In the genomic region with DNA sequence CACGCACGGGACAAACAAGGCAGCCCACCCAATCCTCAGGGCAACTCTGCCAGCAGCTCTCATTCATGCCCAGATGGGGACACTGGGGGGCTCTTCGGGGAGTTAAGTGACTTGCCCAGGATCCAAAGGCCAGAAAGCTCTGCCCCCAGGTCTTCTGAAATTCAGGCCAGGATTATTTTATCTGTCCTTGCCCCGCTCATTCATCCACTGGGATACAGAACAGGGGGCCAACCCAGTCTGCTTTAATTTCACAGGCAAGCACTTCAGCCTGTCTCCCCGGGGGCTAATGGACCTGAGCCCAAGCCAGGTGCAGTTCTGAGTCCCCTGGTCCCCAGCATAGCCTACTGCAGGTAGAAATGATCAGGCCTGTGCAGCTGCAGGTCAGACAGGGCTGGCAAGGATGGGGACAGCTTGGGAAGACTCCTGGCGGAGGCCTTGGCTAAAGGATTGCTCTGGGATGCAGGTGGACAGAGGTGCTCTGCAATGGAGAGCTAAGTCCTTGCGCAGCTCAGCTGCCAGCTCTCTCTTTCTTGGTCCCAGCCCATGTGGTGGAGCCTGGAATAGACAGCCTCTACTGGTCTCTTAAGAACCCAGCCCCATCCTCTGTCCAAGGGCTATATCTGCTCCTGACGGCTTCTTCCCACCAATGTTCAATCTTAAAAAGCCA, we compare ENCODE assay signal across 9 cellular contexts. TPM values are rescaled to one million over a fixed set of nuclear protein-coding genes. Genes with fewer than 3 reads are reported as not detected.
DNase-seq lines count a peak whose midpoint lies in the region; ATAC-seq and TF ChIP-seq lines count a peak whose summit lies in the region.
"Had no signal": no experiment of that assay in that cellular context is flagged by ENCODE, and none has a peak within 500 bp of the region (broad histone marks: within the 10 kb centered on the region; RNA-seq: fewer than 3 reads in every experiment).

No MANE protein-coding gene starts in this region.

- no peak for DNase-seq in CD4-positive, CD25-positive, alpha-beta regulatory T cell
- peak; percentile 8 for DNase-seq in LHCN-M2 (ENCODE audit: low read depth)
- peak in 1 of 2 donors; percentile 15 for DNase-seq in cardiac fibroblast (ENCODE audit: low read depth in 2 of 2)
- no peak for DNase-seq in nephron progenitor cell
- DNase-seq in psoas muscle = no peak
- DNase-seq in AML-193 (lab: John Stamatoyannopoulos, UW) = no peak
- DNase-seq in left lobe of liver (ENCODE audit: low spot score) = no peak
- DNase-seq: KG1 had no signal

- no peaks in the 10 kb centered on the region for H3K9me3 Mint-ChIP-seq in CD4-positive, CD25-positive, alpha-beta regulatory T cell
- H3K9me3 Mint-ChIP-seq in nephron progenitor cell = no peaks in the 10 kb centered on the region

- peaks cover 36% of the 10 kb centered on the region for H3K4me1 ChIP-seq in CD4-positive, CD25-positive, alpha-beta regulatory T cell (ENCODE audit: control insufficient read depth, insufficient read depth, low read length, poor library complexity, severe bottlenecking)
- H3K4me1 ChIP-seq in psoas muscle = peaks cover 6% of the 10 kb centered on the region

- 49 to 52% (median 49%) methylated on average over 8 of the region's 8 CpGs for WGBS in psoas muscle, 3 donors

- H3K36me3 ChIP-seq in CD4-positive, CD25-positive, alpha-beta regulatory T cell (ENCODE audit: control insufficient read depth, insufficient read depth, low read length) = peaks cover 11% of the 10 kb centered on the region
- peaks cover 9 to 28% of the 10 kb centered on the region in 2 donors for H3K36me3 ChIP-seq in psoas muscle (ENCODE audit: insufficient read depth in 1 of 2, low read depth in 1 of 2)

- peak; percentile 4 for TF ChIP-seq CTCF in cardiac fibroblast (IDR thresholded peaks at IDR 0.05; ENCODE audit: low read depth, low read length)
- TF ChIP-seq CTCF in nephron progenitor cell (IDR thresholded peaks at IDR 0.05) = no peak
- no peak for TF ChIP-seq CTCF in psoas muscle (IDR thresholded peaks at IDR 0.05)

- no peaks in the 10 kb centered on the region for H3K27me3 ChIP-seq in CD4-positive, CD25-positive, alpha-beta regulatory T cell (ENCODE audit: control insufficient read depth, insufficient read depth, low read length)
- H3K27me3 ChIP-seq in psoas muscle (ENCODE audit: insufficient read depth in 3 of 3, low read length in 2 of 3) = peaks cover 0 to 17% (median 0%) of the 10 kb centered on the region in 3 donors

- no peaks in the 10 kb centered on the region for H3K9me3 ChIP-seq in CD4-positive, CD25-positive, alpha-beta regulatory T cell (ENCODE audit: control insufficient read depth in 2 of 2, low read length in 2 of 2)
- no peaks in the 10 kb centered on the region for H3K9me3 ChIP-seq in psoas muscle

- H3K27ac ChIP-seq in CD4-positive, CD25-positive, alpha-beta regulatory T cell (ENCODE audit: insufficient read depth, low read length, poor library complexity, severe bottlenecking) = no peak overlapping the region
- H3K27ac ChIP-seq in psoas muscle = no peak overlapping the region

- H3K4me1 Mint-ChIP-seq in CD4-positive, CD25-positive, alpha-beta regulatory T cell = peaks cover 0 to 36% (median 18%) of the 10 kb centered on the region in 4 donors
- H3K4me1 Mint-ChIP-seq in nephron progenitor cell = peaks cover 4% of the 10 kb centered on the region

- no peak for ATAC-seq in CD4-positive, CD25-positive, alpha-beta regulatory T cell (ENCODE audit: low read depth in 2 of 2)
- no peak for ATAC-seq in HG03354 (IDR thresholded peaks at IDR 0.05; ENCODE audit: poor library complexity, severe bottlenecking, unreplicated experiment)
- ATAC-seq in psoas muscle = no peak
- ATAC-seq in left lobe of liver = no peak

- intact Hi-C loops in psoas muscle (cut with DNase I) = no loop called here

- H3K4me3 ChIP-seq in CD4-positive, CD25-positive, alpha-beta regulatory T cell (ENCODE audit: low read depth, low read length) = no peak overlapping the region
- H3K4me3 ChIP-seq in cardiac fibroblast (replicated peaks in 1 of 2; ENCODE audit: low read depth in 2 of 2, low read length in 2 of 2) (peak overlapping the region; percentile 56 to 66), psoas muscle (no peak overlapping the region)

- peaks cover 16% of the 10 kb centered on the region for H3K27me3 Mint-ChIP-seq in CD4-positive, CD25-positive, alpha-beta regulatory T cell
- peaks cover 74% of the 10 kb centered on the region for H3K27me3 Mint-ChIP-seq in nephron progenitor cell (ENCODE audit: low read depth, poor library complexity)

- H3K4me3 Mint-ChIP-seq in CD4-positive, CD25-positive, alpha-beta regulatory T cell = peak overlapping the region; percentile 27 to 75 (median 59)
- H3K4me3 Mint-ChIP-seq in nephron progenitor cell = peak overlapping the region; percentile 77

- H3K36me3 Mint-ChIP-seq in CD4-positive, CD25-positive, alpha-beta regulatory T cell = peaks cover 16% of the 10 kb centered on the region
- peaks cover 20% of the 10 kb centered on the region for H3K36me3 Mint-ChIP-seq in nephron progenitor cell (ENCODE audit: low read depth)

- peak overlapping the region in 1 of 3 donors; percentile 56 for H3K27ac Mint-ChIP-seq in CD4-positive, CD25-positive, alpha-beta regulatory T cell
- no peak overlapping the region for H3K27ac Mint-ChIP-seq in nephron progenitor cell

RNA-seq across cellular contexts. Expression of gene B3GNT9, which starts 0.8 kb away (rescaled TPM):
- total RNA-seq in CD4-positive, CD25-positive, alpha-beta regulatory T cell = 3.4 TPM
- 1 to 10 TPM in 3 of 4 donors, under 1 TPM in 1; 0.44 to 1.3 (median 1.2) TPM for polyA plus RNA-seq in CD4-positive, CD25-positive, alpha-beta regulatory T cell
- total RNA-seq in LHCN-M2 (2014; rRNA removed) (75.5 and 85.0 TPM in 2 replicates), psoas muscle (1 to 10 TPM in 3 of 4 donors, under 1 TPM in 1; 0.69 to 4.1 (median 2.3) TPM), left lobe of liver (1.6 TPM)
- polyA plus RNA-seq in LHCN-M2 (2012) = 40.8 TPM
- polyA plus RNA-seq in psoas muscle = 1 to 10 TPM in 1 of 3 donors, under 1 TPM in 2; 0.75 to 1.8 (median 0.86) TPM

RNA-seq across cellular contexts. Expression of gene TRADD, which starts 8.1 kb away (rescaled TPM):
- total RNA-seq in CD4-positive, CD25-positive, alpha-beta regulatory T cell = 50.3 TPM
- 10 to 100 TPM; 66.4 to 92.4 (median 88.1) TPM for polyA plus RNA-seq in CD4-positive, CD25-positive, alpha-beta regulatory T cell
- 31.2 and 46.0 TPM in 2 replicates for total RNA-seq in LHCN-M2 (2014; rRNA removed)
- polyA plus RNA-seq in LHCN-M2 (2012) = 31.2 TPM
- total RNA-seq in psoas muscle = 1 to 10 TPM; 3.9 to 6.7 (median 5.9) TPM
- polyA plus RNA-seq in psoas muscle = 10 to 100 TPM in 2 of 3 donors, 1 to 10 TPM in 1; 7.4 to 14.2 (median 10.7) TPM
- 12.1 TPM for total RNA-seq in left lobe of liver

RNA-seq across cellular contexts. Expression of gene FBXL8, which starts 8.2 kb away (rescaled TPM):
- 16.6 TPM for total RNA-seq in CD4-positive, CD25-positive, alpha-beta regulatory T cell
- 1 to 10 TPM; 2.5 to 6.6 (median 4.0) TPM for polyA plus RNA-seq in CD4-positive, CD25-positive, alpha-beta regulatory T cell
- 24.5 and 32.5 TPM in 2 replicates for total RNA-seq in LHCN-M2 (2014; rRNA removed)
- polyA plus RNA-seq in LHCN-M2 (2012) = 5.9 TPM
- total RNA-seq in psoas muscle = 1 to 10 TPM; 4.5 to 8.6 (median 5.9) TPM
- polyA plus RNA-seq in psoas muscle = 1 to 10 TPM; 5.1 to 8.0 (median 5.9) TPM
- total RNA-seq in left lobe of liver = 20.6 TPM

RNA-seq across cellular contexts. Expression of gene HSF4, which starts 13.0 kb away (rescaled TPM):
- 34.4 TPM for total RNA-seq in CD4-positive, CD25-positive, alpha-beta regulatory T cell
- polyA plus RNA-seq in CD4-positive, CD25-positive, alpha-beta regulatory T cell = not detected
- total RNA-seq in LHCN-M2 (2014; rRNA removed) (19.4 and 29.1 TPM in 2 replicates), psoas muscle (10 to 100 TPM; 44.3 to 97.3 (median 57.6) TPM), left lobe of liver (60.5 TPM)
- polyA plus RNA-seq in LHCN-M2 (2012) = 4.8 TPM
- 10 to 100 TPM; 15.1 to 47.8 (median 47.4) TPM for polyA plus RNA-seq in psoas muscle

RNA-seq across cellular contexts. Expression of gene NOL3, which starts 18.8 kb away (rescaled TPM):
- total RNA-seq in CD4-positive, CD25-positive, alpha-beta regulatory T cell = 2.3 TPM
- not detected for polyA plus RNA-seq in CD4-positive, CD25-positive, alpha-beta regulatory T cell
- total RNA-seq in LHCN-M2 (2014; rRNA removed) (58.0 and 58.6 TPM in 2 replicates), psoas muscle (100 to 1,000 TPM in 2 of 4 donors, 10 to 100 TPM in 2; 53.6 to 114 (median 88.0) TPM), left lobe of liver (40.7 TPM)
- polyA plus RNA-seq in LHCN-M2 (2012) = 61.0 TPM
- 100 to 1,000 TPM in 1 of 3 donors, 10 to 100 TPM in 2; 90.6 to 133 (median 93.9) TPM for polyA plus RNA-seq in psoas muscle

Comparison
In these comparisons a context has a peak if more than half of its experiments do, and no peak if none do; other contexts are left out.
1. H3K4me3 ChIP-seq: peak in cardiac fibroblast (2 of 2); none in CD4-positive, CD25-positive, alpha-beta regulatory T cell (single experiment) and psoas muscle (single experiment).
2. RNA of gene B3GNT9, which starts 0.8 kb away (total RNA-seq): 75.5 to 85.0 TPM in LHCN-M2; 3.4 TPM in CD4-positive, CD25-positive, alpha-beta regulatory T cell (single experiment), 0.69 to 4.1 TPM in psoas muscle and 1.6 TPM in left lobe of liver (single experiment); every median in the first group is over 10 times any median in the second.